In genomic region chr17:32135497-32136117, GRCh38 we compare ENCODE assay signal across 8 cellular contexts. TPM values are rescaled to one million over a fixed set of nuclear protein-coding genes. Genes with fewer than 3 reads are reported as not detected.
DNase-seq lines count a peak whose midpoint lies in the region; ATAC-seq, FAIRE-seq and TF ChIP-seq lines count a peak whose summit lies in the region.
"Not testable (repeated sequence)": the region's sequence is repeated elsewhere in the genome, so short reads cannot be mapped to it uniquely, and the experiment has no call there.

No MANE protein-coding gene starts in this region.

- not testable (repeated sequence) for H3K4me1 ChIP-seq in kidney (ENCODE audit: control insufficient read depth in 1 of 2, insufficient read depth in 1 of 2, low read depth in 1 of 2, low read length in 2 of 2); smooth muscle cell (ENCODE audit: low read depth)

- H3K9ac ChIP-seq in kidney (ENCODE audit: low read length in 2 of 2); smooth muscle cell (ENCODE audit: low read depth): not testable (repeated sequence)

- DNase-seq in GM06990 (ENCODE audit: extremely low read depth, insufficient read length); epithelial cell of esophagus (ENCODE audit: low read depth); smooth muscle cell (lab: John Stamatoyannopoulos, UW; ENCODE audit: unreplicated experiment): not testable (repeated sequence)
- DNase-seq in NCI-H748 (lab: John Stamatoyannopoulos, UW; ENCODE audit: unreplicated experiment), result peak; percentile 45
- DNase-seq in activated CD4-positive, alpha-beta T cell treated with anti-CD3 and anti-CD28 coated beads for 36 hours, result peak; percentile 64
- DNase-seq in activated naive CD8-positive, alpha-beta T cell treated with anti-CD3 and anti-CD28 coated beads, Interleukin-2, amount 10 ng/mL, durations not matched to agents 7 days and 5 days, result peak; percentile 51
- DNase-seq in kidney, result peak; percentile 66

- intact Hi-C loops in activated CD4-positive, alpha-beta T cell treated with anti-CD3 and anti-CD28 coated beads for 36 hours (cut with DNase I, micrococcal nuclease), result loop anchor here (5.0 to 10.0 kb wide), 2 partner anchors 68 to 71 kb away; no protein-coding TSS in a partner anchor
- intact Hi-C loops in kidney (cut with DNase I), result not testable (repeated sequence)

- not testable (repeated sequence) for H3K4me2 ChIP-seq in smooth muscle cell

- H2AFZ ChIP-seq in smooth muscle cell (ENCODE audit: low read depth), result not testable (repeated sequence)

- not testable (repeated sequence) for FAIRE-seq in kidney (lab: Jason Lieb, UNC)

- not testable (repeated sequence) for H3K4me3 Mint-ChIP-seq in activated CD4-positive, alpha-beta T cell treated with anti-CD3 and anti-CD28 coated beads for 36 hours; activated naive CD8-positive, alpha-beta T cell treated with anti-CD3 and anti-CD28 coated beads, Interleukin-2, amount 10 ng/mL, durations not matched to agents 7 days and 5 days

- H3K27me3 Mint-ChIP-seq in activated CD4-positive, alpha-beta T cell treated with anti-CD3 and anti-CD28 coated beads for 36 hours; activated naive CD8-positive, alpha-beta T cell treated with anti-CD3 and anti-CD28 coated beads, Interleukin-2, amount 10 ng/mL, durations not matched to agents 7 days and 5 days: not testable (repeated sequence)

- CTCF ChIA-PET in activated CD4-positive, alpha-beta T cell treated with anti-CD3 and anti-CD28 coated beads for 36 hours (lab: Charles Lee), result interaction anchor here (0.6 to 1.3 kb wide), 6 partner anchors 9 to 362 kb away, joined by 3 to 5 read pairs (median 4); partner anchors contain the start of gene LRRC37B

- H3K4me1 Mint-ChIP-seq in activated CD4-positive, alpha-beta T cell treated with anti-CD3 and anti-CD28 coated beads for 36 hours, result peaks cover 13% of the 10 kb centered on the region
- H3K4me1 Mint-ChIP-seq in activated naive CD8-positive, alpha-beta T cell treated with anti-CD3 and anti-CD28 coated beads, Interleukin-2, amount 10 ng/mL, durations not matched to agents 7 days and 5 days, result peaks cover 17% of the 10 kb centered on the region

- H3K9me3 Mint-ChIP-seq in activated CD4-positive, alpha-beta T cell treated with anti-CD3 and anti-CD28 coated beads for 36 hours (ENCODE audit: low read depth); activated naive CD8-positive, alpha-beta T cell treated with anti-CD3 and anti-CD28 coated beads, Interleukin-2, amount 10 ng/mL, durations not matched to agents 7 days and 5 days: not testable (repeated sequence)

- not testable (repeated sequence) for ATAC-seq in activated CD4-positive, alpha-beta T cell treated with anti-CD3 and anti-CD28 coated beads for 36 hours; activated naive CD8-positive, alpha-beta T cell treated with anti-CD3 and anti-CD28 coated beads, Interleukin-2, amount 10 ng/mL, durations not matched to agents 7 days and 5 days (ENCODE audit: low read depth)

- H3K27ac ChIP-seq in 22Rv1; kidney (ENCODE audit: low read depth in 2 of 2, low read length in 2 of 2); smooth muscle cell (ENCODE audit: low read depth): not testable (repeated sequence)

- POLR2A ChIA-PET in activated CD4-positive, alpha-beta T cell treated with anti-CD3 and anti-CD28 coated beads for 36 hours (lab: Charles Lee), result not testable (repeated sequence)
- POLR2A ChIA-PET in activated naive CD8-positive, alpha-beta T cell treated with anti-CD3 and anti-CD28 coated beads, Interleukin-2, amount 10 ng/mL, durations not matched to agents 7 days and 5 days (lab: Charles Lee), result interaction anchor here (0.6 to 1.6 kb wide), 2 partner anchors 9 to 129 kb away, joined by 3 to 5 read pairs; partner anchors contain the start of gene LRRC37B

- not testable (repeated sequence) for H3K4me3 ChIP-seq in GM06990 (replicated peaks; ENCODE audit: low read depth, low read length); epithelial cell of esophagus (ENCODE audit: low read length); kidney (ENCODE audit: low read length in 2 of 2); smooth muscle cell

- not testable (repeated sequence) for H3K27me3 ChIP-seq in GM06990 (replicated peaks; ENCODE audit: control insufficient read depth, insufficient read depth, low read length); smooth muscle cell (ENCODE audit: low read depth)

- H4K20me1 ChIP-seq in smooth muscle cell (ENCODE audit: low read depth), result not testable (repeated sequence)

- TF ChIP-seq CTCF in 22Rv1 (IDR thresholded peaks at IDR 0.05) (peak; percentile 71), GM06990 (IDR thresholded peaks at IDR 0.05; ENCODE audit: insufficient read depth, low read length, poor library complexity, severe bottlenecking) (peak; percentile 17), epithelial cell of esophagus (IDR thresholded peaks at IDR 0.05; ENCODE audit: insufficient read depth, low read depth, low read length, missing control alignments) (peak; percentile 16), smooth muscle cell (IDR thresholded peaks at IDR 0.05; ENCODE audit: borderline replicate concordance, insufficient read depth, poor library complexity, severe bottlenecking) (peak; percentile 29)
- not testable (repeated sequence) for TF ChIP-seq CTCF in kidney (IDR thresholded peaks at IDR 0.05; ENCODE audit: borderline replicate concordance, extremely low read depth, insufficient read depth)

- H3K9me3 ChIP-seq in kidney (ENCODE audit: control insufficient read depth in 1 of 2, low read length in 2 of 2); smooth muscle cell (replicated peaks; ENCODE audit: low read depth): not testable (repeated sequence)

- H3K36me3 ChIP-seq in GM06990 (ENCODE audit: control insufficient read depth, insufficient read depth, low read length); kidney (ENCODE audit: control insufficient read depth in 1 of 2, insufficient read depth in 2 of 2, low read length in 2 of 2); smooth muscle cell (ENCODE audit: low read depth): not testable (repeated sequence)

- not testable (repeated sequence) for H3K27ac Mint-ChIP-seq in activated CD4-positive, alpha-beta T cell treated with anti-CD3 and anti-CD28 coated beads for 36 hours; activated naive CD8-positive, alpha-beta T cell treated with anti-CD3 and anti-CD28 coated beads, Interleukin-2, amount 10 ng/mL, durations not matched to agents 7 days and 5 days

- 53% methylated on average over 14 of the region's 14 CpGs for WGBS in smooth muscle cell (ENCODE audit: low lambda C conversion rate)

- not testable (repeated sequence) for H3K36me3 Mint-ChIP-seq in activated CD4-positive, alpha-beta T cell treated with anti-CD3 and anti-CD28 coated beads for 36 hours (ENCODE audit: low read depth); activated naive CD8-positive, alpha-beta T cell treated with anti-CD3 and anti-CD28 coated beads, Interleukin-2, amount 10 ng/mL, durations not matched to agents 7 days and 5 days

- not testable (repeated sequence) for H3F3A ChIP-seq in smooth muscle cell (ENCODE audit: low read depth)

- H3K79me2 ChIP-seq in smooth muscle cell (ENCODE audit: low read depth), result not testable (repeated sequence)

RNA-seq across cellular contexts. Expression of gene RHOT1, which starts 6.7 kb away (rescaled TPM):
- total RNA-seq in activated CD4-positive, alpha-beta T cell treated with anti-CD3 and anti-CD28 coated beads for 36 hours, result 10 to 100 TPM; 23.3 to 34.1 TPM
- total RNA-seq in activated naive CD8-positive, alpha-beta T cell treated with anti-CD3 and anti-CD28 coated beads, Interleukin-2, amount 10 ng/mL, durations not matched to agents 7 days and 5 days, result 10 to 100 TPM; 29.8 to 30.0 TPM
- 25.6 TPM for total RNA-seq in kidney
- 30.4 TPM for polyA plus RNA-seq in kidney (ENCODE audit: insufficient read depth, low read depth, low replicate concordance)
- total RNA-seq in smooth muscle cell, result 28.7 and 34.1 TPM in 2 replicates
- 21.6 and 23.6 TPM in 2 replicates for polyA plus RNA-seq in smooth muscle cell
